In the genomic region with DNA sequence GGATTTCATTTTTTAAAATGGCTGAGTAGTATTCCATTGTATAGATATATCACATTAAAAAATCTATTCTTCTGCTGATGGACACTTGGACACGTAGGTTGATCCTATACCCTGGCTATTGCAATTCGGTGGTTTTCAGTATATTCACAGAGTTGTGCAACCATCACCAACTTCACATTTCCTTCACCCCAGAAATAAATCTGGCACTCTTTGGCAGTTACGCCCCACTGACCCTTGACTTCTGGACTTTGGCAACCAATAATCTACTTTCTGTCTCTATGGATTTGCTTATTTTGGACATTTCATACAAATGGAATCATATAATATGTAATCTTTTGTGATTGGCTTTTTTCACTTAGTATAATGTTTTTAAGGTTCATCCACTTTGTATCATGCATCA, we compare ENCODE assay signal across 1 cellular context.
TF ChIP-seq lines count a peak whose summit lies in the region.

No MANE protein-coding gene starts in this region.

TF ChIP-seq in HepG2, 621 proteins besides CTCF, POLR2A, EP300 and RAD21 (continued from another document):
- TF ChIP-seq, protein P1, sequence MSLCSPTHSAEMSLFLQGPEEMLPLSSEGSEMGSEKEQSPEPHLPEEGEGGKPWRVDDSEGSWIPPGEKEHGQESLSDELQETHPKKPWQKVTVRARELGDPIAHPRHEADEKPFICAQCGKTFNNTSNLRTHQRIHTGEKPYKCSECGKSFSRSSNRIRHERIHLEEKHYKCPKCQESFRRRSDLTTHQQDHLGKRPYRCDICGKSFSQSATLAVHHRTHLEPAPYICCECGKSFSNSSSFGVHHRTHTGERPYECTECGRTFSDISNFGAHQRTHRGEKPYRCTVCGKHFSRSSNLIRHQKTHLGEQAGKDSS (CRISPR knock-in tag; IDR thresholded peaks at IDR 0.05; ENCODE audit: borderline replicate concordance, low read depth): no peak
- TF ChIP-seq RELA (CRISPR knock-in tag; IDR thresholded peaks at IDR 0.05): no peak
- TF ChIP-seq, protein P2, sequence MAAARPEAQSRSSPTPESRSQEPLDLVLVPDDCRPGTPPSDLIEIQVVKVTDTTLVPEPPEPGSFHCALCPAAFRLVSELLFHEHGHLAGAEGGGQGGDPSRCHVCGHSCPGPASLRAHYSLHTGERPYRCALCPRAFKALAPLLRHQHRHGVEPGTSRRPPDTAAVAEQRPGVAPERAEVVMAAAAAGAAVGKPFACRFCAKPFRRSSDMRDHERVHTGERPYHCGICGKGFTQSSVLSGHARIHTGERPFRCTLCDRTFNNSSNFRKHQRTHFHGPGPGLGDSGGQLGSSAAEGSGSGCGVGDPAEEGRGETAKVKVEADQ (CRISPR knock-in tag; IDR thresholded peaks at IDR 0.05; ENCODE audit: borderline replicate concordance): no peak
- TF ChIP-seq TCF7 (IDR thresholded peaks at IDR 0.05; ENCODE audit: low read depth): no peak
- no peak for TF ChIP-seq ZKSCAN8 (CRISPR knock-in tag; IDR thresholded peaks at IDR 0.05; ENCODE audit: borderline replicate concordance)
- no peak for TF ChIP-seq IRF2 (CRISPR knock-in tag; IDR thresholded peaks at IDR 0.05)
- TF ChIP-seq, protein P3, sequence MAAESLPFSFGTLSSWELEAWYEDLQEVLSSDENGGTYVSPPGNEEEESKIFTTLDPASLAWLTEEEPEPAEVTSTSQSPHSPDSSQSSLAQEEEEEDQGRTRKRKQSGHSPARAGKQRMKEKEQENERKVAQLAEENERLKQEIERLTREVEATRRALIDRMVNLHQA (CRISPR knock-in tag; IDR thresholded peaks at IDR 0.05): no peak
- TF ChIP-seq ZC3H4 (CRISPR knock-in tag; IDR thresholded peaks at IDR 0.05; ENCODE audit: borderline replicate concordance): no peak
- no peak for TF ChIP-seq NFE2 (CRISPR knock-in tag; IDR thresholded peaks at IDR 0.05)
- TF ChIP-seq, protein P4, sequence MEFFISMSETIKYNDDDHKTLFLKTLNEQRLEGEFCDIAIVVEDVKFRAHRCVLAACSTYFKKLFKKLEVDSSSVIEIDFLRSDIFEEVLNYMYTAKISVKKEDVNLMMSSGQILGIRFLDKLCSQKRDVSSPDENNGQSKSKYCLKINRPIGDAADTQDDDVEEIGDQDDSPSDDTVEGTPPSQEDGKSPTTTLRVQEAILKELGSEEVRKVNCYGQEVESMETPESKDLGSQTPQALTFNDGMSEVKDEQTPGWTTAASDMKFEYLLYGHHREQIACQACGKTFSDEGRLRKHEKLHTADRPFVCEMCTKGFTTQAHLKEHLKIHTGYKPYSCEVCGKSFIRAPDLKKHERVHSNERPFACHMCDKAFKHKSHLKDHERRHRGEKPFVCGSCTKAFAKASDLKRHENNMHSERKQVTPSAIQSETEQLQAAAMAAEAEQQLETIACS (CRISPR knock-in tag; IDR thresholded peaks at IDR 0.05): no peak
- no peak for TF ChIP-seq ZNF777 (CRISPR knock-in tag; IDR thresholded peaks at IDR 0.05)
TF ChIP-seq in HepG2: peak in this region for 0.
